ENCODE assay signal across 8 cellular contexts in genomic region chr10:14074062-14074884, GRCh38.
DNase-seq lines count a peak whose midpoint lies in the region; ATAC-seq and TF ChIP-seq lines count a peak whose summit lies in the region.

No MANE protein-coding gene starts in this region.

- intact Hi-C loops in ascending aorta (cut with DNase I) (no loop called here), uterus (cut with DNase I; ENCODE audit: low total_unique reads) (no loop called here)

- H3K27me3 ChIP-seq in ascending aorta = no peaks in the 10 kb centered on the region
- H3K27me3 ChIP-seq in kidney epithelial cell (ENCODE audit: control insufficient read depth, insufficient read depth, low read length) = no peaks in the 10 kb centered on the region
- H3K27me3 ChIP-seq in uterus = no peaks in the 10 kb centered on the region

- peak; percentile 38 for DNase-seq in SIG-M5 treated with dmso at 0.1 percent for 504 hours (lab: John Stamatoyannopoulos, UW; ENCODE audit: unreplicated experiment)
- no peak for DNase-seq in SIG-M5 (lab: John Stamatoyannopoulos, UW)
- peak; percentile 27 to 95 for DNase-seq in ascending aorta (ENCODE audit: low spot score in 2 of 2)
- DNase-seq in kidney epithelial cell (ENCODE audit: low read depth) = peak; percentile 99
- DNase-seq in uterus = peak; percentile 78 to 83
- DNase-seq in immature natural killer cell = no peak

- H3K4me3 Mint-ChIP-seq in immature natural killer cell = no peak overlapping the region

- no peak overlapping the region for H3K27ac ChIP-seq in ascending aorta
- H3K27ac ChIP-seq in uterus = no peak overlapping the region

- H3K36me3 Mint-ChIP-seq in immature natural killer cell = no peaks in the 10 kb centered on the region

- no peaks in the 10 kb centered on the region for H3K36me3 ChIP-seq in ascending aorta
- H3K36me3 ChIP-seq in kidney epithelial cell (ENCODE audit: control insufficient read depth, insufficient read depth, low read length) = no peaks in the 10 kb centered on the region
- no peaks in the 10 kb centered on the region for H3K36me3 ChIP-seq in uterus

- H3K4me3 ChIP-seq in ascending aorta = peak overlapping the region in 1 of 2 donors; percentile 42
- H3K4me3 ChIP-seq in kidney epithelial cell (ENCODE audit: low read depth, low read length) = no peak overlapping the region
- H3K4me3 ChIP-seq in uterus = no peak overlapping the region

- peaks cover 0 to 5% of the 10 kb centered on the region in 2 donors for H3K4me1 ChIP-seq in ascending aorta
- peaks cover 0 to 6% of the 10 kb centered on the region in 2 donors for H3K4me1 ChIP-seq in uterus

- H3K27ac Mint-ChIP-seq in immature natural killer cell = no peak overlapping the region

- peaks cover 2 to 5% (median 5%) of the 10 kb centered on the region in 3 donors for H3K27me3 Mint-ChIP-seq in immature natural killer cell (ENCODE audit: low read depth in 3 of 3)

- no peak for TF ChIP-seq CTCF in ascending aorta (IDR thresholded peaks at IDR 0.05)
- no peak for TF ChIP-seq CTCF in kidney epithelial cell (IDR thresholded peaks at IDR 0.05; ENCODE audit: insufficient read depth, low read length, poor library complexity, severe bottlenecking)
- TF ChIP-seq CTCF in uterus (IDR thresholded peaks at IDR 0.05) = no peak

- ATAC-seq in GM21576 (IDR thresholded peaks at IDR 0.05; ENCODE audit: unreplicated experiment) (no peak), GM21526 (IDR thresholded peaks at IDR 0.05; ENCODE audit: low FRiP score, unreplicated experiment) (no peak)

- H3K9me3 ChIP-seq in ascending aorta (peaks cover 0 to 4% of the 10 kb centered on the region in 2 donors), uterus (no peaks in the 10 kb centered on the region)

- H3K4me1 Mint-ChIP-seq in immature natural killer cell = no peaks in the 10 kb centered on the region

- no peak for TF ChIP-seq POLR2A in uterus (IDR thresholded peaks at IDR 0.05)

- H3K9me3 Mint-ChIP-seq in immature natural killer cell = peaks cover 0 to 1% (median 0%) of the 10 kb centered on the region in 6 donors

Comparison
In these comparisons a context has a peak if more than half of its experiments do, and no peak if none do; other contexts are left out.
1. DNase-seq: peak in SIG-M5 treated with dmso at 0.1 percent for 504 hours (single experiment), ascending aorta (2 of 2), kidney epithelial cell (single experiment) and uterus (2 of 2); none in SIG-M5 (single experiment) and immature natural killer cell (0 of 3).